Comparison of ENCODE assay signal across 13 cellular contexts in genomic region chr13:112724788-112725345, GRCh38. TPM values are rescaled to one million over a fixed set of nuclear protein-coding genes. Genes with fewer than 3 reads are reported as not detected.
DNase-seq lines count a peak whose midpoint lies in the region; ATAC-seq, FAIRE-seq and TF ChIP-seq lines count a peak whose summit lies in the region.
"Had no signal": no experiment of that assay in that cellular context is flagged by ENCODE, and none has a peak within 500 bp of the region (broad histone marks: within the 10 kb centered on the region; RNA-seq: fewer than 3 reads in every experiment).

No MANE protein-coding gene starts in this region.

- peak overlapping the region; percentile 25 for H3K27ac Mint-ChIP-seq in mesothelial cell of epicardium
- H3K27ac Mint-ChIP-seq: activated CD8-positive, alpha-beta memory T cell treated with anti-CD3 and anti-CD28 coated beads, Interleukin-2, amount 10 ng/mL, durations not matched to agents 7 days and 5 days had no signal

- intact Hi-C loops in body of pancreas (cut with DNase I), result no loop called here

- H3K9me3 Mint-ChIP-seq in mesothelial cell of epicardium, result no peaks in the 10 kb centered on the region
- H3K9me3 Mint-ChIP-seq: effector memory CD8-positive, alpha-beta T cell had no signal

- H3K36me3 Mint-ChIP-seq in mesothelial cell of epicardium, result peaks cover 3% of the 10 kb centered on the region
- H3K36me3 Mint-ChIP-seq: activated CD8-positive, alpha-beta memory T cell treated with anti-CD3 and anti-CD28 coated beads, Interleukin-2, amount 10 ng/mL, durations not matched to agents 7 days and 5 days had no signal

- TF ChIP-seq CTCF in A549 (IDR thresholded peaks at IDR 0.05) (no peak), body of pancreas (IDR thresholded peaks at IDR 0.05) (no peak), mesothelial cell of epicardium (IDR thresholded peaks at IDR 0.05; ENCODE audit: unreplicated experiment) (no peak)

- TF ChIP-seq RAD21 in A549 (conservative IDR thresholded peaks at IDR 0.05 in 1 of 2, IDR thresholded peaks at IDR 0.05 in 1 of 2), result no peak

- no peak overlapping the region for H3K4me3 ChIP-seq in A549
- H3K4me3 ChIP-seq in body of pancreas, result no peak overlapping the region

- no peak for TF ChIP-seq POLR2A in A549 (IDR thresholded peaks at IDR 0.05; ENCODE audit: low read length)
- TF ChIP-seq POLR2A in body of pancreas (IDR thresholded peaks at IDR 0.05), result no peak

- H3K27me3 ChIP-seq in body of pancreas, result no peaks in the 10 kb centered on the region

- CTCF ChIA-PET in A549 (lab: Yijun Ruan, JAX), result no interaction called here

- no peak overlapping the region for H3K4me3 Mint-ChIP-seq in mesothelial cell of epicardium
- H3K4me3 Mint-ChIP-seq: activated CD8-positive, alpha-beta memory T cell treated with anti-CD3 and anti-CD28 coated beads, Interleukin-2, amount 10 ng/mL, durations not matched to agents 7 days and 5 days had no signal

- WGBS in A549 (ENCODE audit: missing lambda C conversion rate), result 85% methylated on average over 9 of the region's 12 CpGs
- 84 to 86% methylated on average over 11 to 12 of the region's 12 CpGs for WGBS in body of pancreas, 2 donors

- peak overlapping the region in 1 of 2 experiments; percentile 70; a peak in 3 of 6 replicates for H3K27ac ChIP-seq in A549
- peak overlapping the region in 3 of 4 donors; percentile 6 to 54 (median 30) for H3K27ac ChIP-seq in body of pancreas

- no peaks in the 10 kb centered on the region for H3K9me3 ChIP-seq in A549
- no peaks in the 10 kb centered on the region for H3K9me3 ChIP-seq in body of pancreas

- H3K4me1 ChIP-seq in A549 (peaks cover 38% of the 10 kb centered on the region), body of pancreas (peaks cover 74% of the 10 kb centered on the region)

- no peak for TF ChIP-seq EP300 in A549 (IDR thresholded peaks at IDR 0.05)

- DNase-seq in A549 (ENCODE audit: low read depth in 1 of 2, low spot score in 1 of 2), result no peak
- DNase-seq in body of pancreas, result no peak
- no peak for DNase-seq in mesothelial cell of epicardium (ENCODE audit: low spot score in 2 of 2, unreplicated experiment in 2 of 2)
- DNase-seq in GM19239 (ENCODE audit: insufficient read length, low spot score), result no peak
- DNase-seq in AG08395 (ENCODE audit: low spot score), result no peak
- DNase-seq in NCI-H187 (lab: John Stamatoyannopoulos, UW), result no peak
- DNase-seq: activated CD8-positive, alpha-beta memory T cell treated with anti-CD3 and anti-CD28 coated beads, Interleukin-2, amount 10 ng/mL, durations not matched to agents 7 days and 5 days; effector memory CD8-positive, alpha-beta T cell; KG1; NCI-H187 treated with DMSO at 0.1 percent for 48 hours had no signal

- ATAC-seq in A549 (no peak), GM19438 (IDR thresholded peaks at IDR 0.05; ENCODE audit: low read depth, unreplicated experiment) (peak; percentile 11), body of pancreas (no peak), GM21576 (IDR thresholded peaks at IDR 0.05; ENCODE audit: unreplicated experiment) (no peak)

- H3K27me3 Mint-ChIP-seq in mesothelial cell of epicardium (ENCODE audit: low read depth), result no peaks in the 10 kb centered on the region
- H3K27me3 Mint-ChIP-seq: activated CD8-positive, alpha-beta memory T cell treated with anti-CD3 and anti-CD28 coated beads, Interleukin-2, amount 10 ng/mL, durations not matched to agents 7 days and 5 days; effector memory CD8-positive, alpha-beta T cell had no signal

- POLR2A ChIA-PET in A549 (lab: Yijun Ruan, JAX), result no interaction called here

- H3K4me2 ChIP-seq in A549, result peak overlapping the region; percentile 55; the same call in 2 of the 3 replicates

- no peaks in the 10 kb centered on the region for H3K36me3 ChIP-seq in body of pancreas (replicated peaks in 1 of 2; ENCODE audit: insufficient read depth in 1 of 2, low read depth in 2 of 2)

- H3K4me1 Mint-ChIP-seq in mesothelial cell of epicardium, result peaks cover 60% of the 10 kb centered on the region

- FAIRE-seq in A549 (lab: Jason Lieb, UNC) (no peak), GM19239 (lab: Jason Lieb, UNC) (no peak)
- FAIRE-seq: TTC549 had no signal

TF ChIP-seq in A549, 52 proteins besides CTCF, POLR2A, EP300 and RAD21:
- TF ChIP-seq TFCP2L1 (CRISPR knock-in tag; IDR thresholded peaks at IDR 0.05) (no peak), PHF8 (IDR thresholded peaks at IDR 0.05; ENCODE audit: borderline replicate concordance, low read depth) (no peak), HDAC2 (IDR thresholded peaks at IDR 0.05) (no peak), NR3C1 (IDR thresholded peaks at IDR 0.05) (no peak), ZSCAN20 (CRISPR knock-in tag; IDR thresholded peaks at IDR 0.05) (no peak), GATA3 (IDR thresholded peaks at IDR 0.05; ENCODE audit: borderline replicate concordance) (no peak), JUN (IDR thresholded peaks at IDR 0.05) (no peak), BHLHE40 (IDR thresholded peaks at IDR 0.05; ENCODE audit: low read depth, low read length) (no peak), FOSL2 (IDR thresholded peaks at IDR 0.05) (no peak), FOSL2 (CRISPR knock-in tag; IDR thresholded peaks at IDR 0.05) (no peak), RARB (CRISPR knock-in tag; IDR thresholded peaks at IDR 0.05) (no peak), FOSB (CRISPR knock-in tag; IDR thresholded peaks at IDR 0.05) (no peak), CEBPB (IDR thresholded peaks at IDR 0.05) (no peak)
- TF ChIP-seq, protein P1, sequence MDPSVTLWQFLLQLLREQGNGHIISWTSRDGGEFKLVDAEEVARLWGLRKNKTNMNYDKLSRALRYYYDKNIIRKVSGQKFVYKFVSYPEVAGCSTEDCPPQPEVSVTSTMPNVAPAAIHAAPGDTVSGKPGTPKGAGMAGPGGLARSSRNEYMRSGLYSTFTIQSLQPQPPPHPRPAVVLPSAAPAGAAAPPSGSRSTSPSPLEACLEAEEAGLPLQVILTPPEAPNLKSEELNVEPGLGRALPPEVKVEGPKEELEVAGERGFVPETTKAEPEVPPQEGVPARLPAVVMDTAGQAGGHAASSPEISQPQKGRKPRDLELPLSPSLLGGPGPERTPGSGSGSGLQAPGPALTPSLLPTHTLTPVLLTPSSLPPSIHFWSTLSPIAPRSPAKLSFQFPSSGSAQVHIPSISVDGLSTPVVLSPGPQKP (IDR thresholded peaks at IDR 0.05; ENCODE audit: low read depth, low read length), result no peak
- TF ChIP-seq, protein P2, sequence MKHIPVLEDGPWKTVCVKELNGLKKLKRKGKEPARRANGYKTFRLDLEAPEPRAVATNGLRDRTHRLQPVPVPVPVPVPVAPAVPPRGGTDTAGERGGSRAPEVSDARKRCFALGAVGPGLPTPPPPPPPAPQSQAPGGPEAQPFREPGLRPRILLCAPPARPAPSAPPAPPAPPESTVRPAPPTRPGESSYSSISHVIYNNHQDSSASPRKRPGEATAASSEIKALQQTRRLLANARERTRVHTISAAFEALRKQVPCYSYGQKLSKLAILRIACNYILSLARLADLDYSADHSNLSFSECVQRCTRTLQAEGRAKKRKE (CRISPR knock-in tag; IDR thresholded peaks at IDR 0.05; ENCODE audit: low read depth), result no peak
- TF ChIP-seq, protein P3, sequence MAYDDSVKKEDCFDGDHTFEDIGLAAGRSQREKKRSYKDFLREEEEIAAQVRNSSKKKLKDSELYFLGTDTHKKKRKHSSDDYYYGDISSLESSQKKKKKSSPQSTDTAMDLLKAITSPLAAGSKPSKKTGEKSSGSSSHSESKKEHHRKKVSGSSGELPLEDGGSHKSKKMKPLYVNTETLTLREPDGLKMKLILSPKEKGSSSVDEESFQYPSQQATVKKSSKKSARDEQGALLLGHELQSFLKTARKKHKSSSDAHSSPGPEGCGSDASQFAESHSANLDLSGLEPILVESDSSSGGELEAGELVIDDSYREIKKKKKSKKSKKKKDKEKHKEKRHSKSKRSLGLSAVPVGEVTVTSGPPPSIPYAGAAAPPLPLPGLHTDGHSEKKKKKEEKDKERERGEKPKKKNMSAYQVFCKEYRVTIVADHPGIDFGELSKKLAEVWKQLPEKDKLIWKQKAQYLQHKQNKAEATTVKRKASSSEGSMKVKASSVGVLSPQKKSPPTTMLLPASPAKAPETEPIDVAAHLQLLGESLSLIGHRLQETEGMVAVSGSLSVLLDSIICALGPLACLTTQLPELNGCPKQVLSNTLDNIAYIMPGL (CRISPR knock-in tag; IDR thresholded peaks at IDR 0.05; ENCODE audit: borderline replicate concordance), result no peak

RNA-seq across cellular contexts. Expression of gene ATP11A, which starts 35.0 kb away (rescaled TPM):
- 4.1 and 9.1 TPM in 2 replicates for polyA plus RNA-seq in A549 (2011; rRNA removed)
- 4.2 and 6.4 TPM in 2 replicates for polyA plus RNA-seq in A549 (2012; cell fraction: cytosol; rRNA removed)
- polyA plus RNA-seq in A549 (2012; cell fraction: nucleus; rRNA removed), result 18.9 and 19.5 TPM in 2 replicates
- polyA plus RNA-seq in A549 (2017; fragmentation: RNase III; extraction: RNeasy Plus Mini Kit Qiagen cat#74134 plus additional on column Dnase treatment), result 7.7 to 8.1 TPM (median 8.0 TPM) in 3 replicates
- 13.6 and 16.5 TPM in 2 replicates for polyA minus RNA-seq in A549 (2011; rRNA and poly(A)+ RNA removed)
- 10 to 100 TPM; 24.1 to 33.9 TPM for total RNA-seq in body of pancreas
- 107 to 114 TPM (median 112 TPM) in 3 replicates for total RNA-seq in mesothelial cell of epicardium
